In genomic region chr15:47477253-47477652, GRCh38 we compare ENCODE assay signal across 22 cellular contexts.
DNase-seq lines count a peak whose midpoint lies in the region; ATAC-seq and TF ChIP-seq lines count a peak whose summit lies in the region.
"Had no signal": no experiment of that assay in that cellular context is flagged by ENCODE, and none has a peak within 500 bp of the region (broad histone marks: within the 10 kb centered on the region; RNA-seq: fewer than 3 reads in every experiment).

No MANE protein-coding gene starts in this region.

- no peak for TF ChIP-seq CTCF in omental fat pad (IDR thresholded peaks at IDR 0.05)

- DNase-seq in DMS 273 (lab: John Stamatoyannopoulos, UW; ENCODE audit: unreplicated experiment) (peak; percentile 49), DMS 273 treated with DMSO at 0.1 percent for 48 hours (lab: John Stamatoyannopoulos, UW) (no peak), EL (peak; percentile 5), NCI-H446 (lab: John Stamatoyannopoulos, UW) (peak; percentile 31 to 62), fibroblast of gingiva (ENCODE audit: low read depth) (peak; percentile 38), GM19238 (ENCODE audit: insufficient read length, low spot score) (no peak), omental fat pad (ENCODE audit: low spot score) (no peak)
- DNase-seq: activated CD4-positive, alpha-beta T cell treated with anti-CD3 and anti-CD28 coated beads for 36 hours; activated gamma-delta T cell; CD4-positive, alpha-beta memory T cell; dorsolateral prefrontal cortex; glutamatergic neuron; kidney; lower lobe of right lung; mucosa of descending colon; NCI-H345; ovary; right lobe of liver; stimulated activated CD4-positive, alpha-beta T cell treated with anti-CD3 and anti-CD28 coated beads, Interleukin-15, amount 100 ng/mL, for 24 hours; stimulated activated naive CD8-positive, alpha-beta T cell treated with anti-CD3 and anti-CD28 coated beads, Interleukin-15, Interleukin-2, amounts not matched to agents 100 U/mL and 50 U/mL, for 24 hours; T-helper 2 cell had no signal

- ATAC-seq in omental fat pad (ENCODE audit: low FRiP score) = no peak
- ATAC-seq in HG03354 (IDR thresholded peaks at IDR 0.05; ENCODE audit: poor library complexity, severe bottlenecking, unreplicated experiment) = no peak
- ATAC-seq: activated CD4-positive, alpha-beta T cell treated with anti-CD3 and anti-CD28 coated beads for 36 hours; lower lobe of right lung; mucosa of descending colon; right lobe of liver; stimulated activated naive CD8-positive, alpha-beta T cell treated with anti-CD3 and anti-CD28 coated beads, Interleukin-15, Interleukin-2, amounts not matched to agents 100 U/mL and 50 U/mL, for 24 hours had no signal

Comparison
In these comparisons a context has a peak if more than half of its experiments do, and no peak if none do; other contexts are left out.
1. DNase-seq: peak in DMS 273 (single experiment), EL (single experiment), NCI-H446 (2 of 2) and fibroblast of gingiva (single experiment); none in DMS 273 treated with DMSO at 0.1 percent for 48 hours (single experiment), GM19238 (single experiment) and omental fat pad (single experiment).